In the genomic region with DNA sequence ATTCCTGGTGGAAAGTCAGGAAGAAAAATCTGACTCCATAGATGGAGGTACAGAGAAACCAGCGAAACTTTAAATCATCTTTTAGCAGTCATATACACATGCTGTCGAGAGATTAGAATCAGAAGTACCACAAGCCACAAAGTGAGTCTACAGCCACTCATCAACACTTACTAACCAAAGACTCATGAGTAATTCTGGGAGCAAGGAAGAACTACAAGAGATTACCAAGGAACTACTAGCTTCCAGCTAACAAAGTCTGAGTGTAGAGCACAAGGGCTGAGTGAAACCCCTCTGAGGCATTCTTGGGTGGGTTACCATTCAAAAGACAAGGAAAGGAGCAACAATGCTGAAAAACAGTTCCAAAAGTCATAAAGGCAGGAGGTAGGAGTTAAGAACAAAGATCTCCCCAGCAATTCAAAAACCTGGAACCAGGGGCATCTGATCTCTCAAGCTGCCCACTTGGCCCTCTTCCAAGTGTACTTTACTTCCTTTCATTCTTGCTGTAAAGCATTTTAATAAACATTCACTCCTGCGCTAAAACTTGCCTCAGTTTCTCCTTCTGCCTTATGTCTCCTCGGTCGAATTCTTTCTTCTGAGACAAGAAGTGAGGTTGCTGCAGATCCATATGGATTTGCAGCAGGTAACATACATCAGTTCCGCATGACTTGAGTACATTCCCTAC, we compare ENCODE assay signal across 7 cellular contexts. TPM values are rescaled to one million over a fixed set of nuclear protein-coding genes. Genes with fewer than 3 reads are reported as not detected.
DNase-seq lines count a peak whose midpoint lies in the region; ATAC-seq, FAIRE-seq and TF ChIP-seq lines count a peak whose summit lies in the region.

No MANE protein-coding gene starts in this region.

- H3K27me3 ChIP-seq in GM12878 (replicated peaks in 1 of 2; ENCODE audit: control insufficient read depth in 2 of 2, insufficient read depth in 2 of 2, low read length in 1 of 2) (no peaks in the 10 kb centered on the region), small intestine (ENCODE audit: control insufficient read depth in 2 of 2, insufficient read depth in 2 of 2, low read length in 2 of 2) (no peaks in the 10 kb centered on the region)

- RAD21 ChIA-PET in GM12878 (lab: Charles Lee; ENCODE audit: unreplicated experiment), result interaction anchor here (0.9 to 2.7 kb wide), 4 partner anchors 9 to 149 kb away, joined by 3 to 14 read pairs (median 4); no protein-coding TSS in a partner anchor

- H3K79me2 ChIP-seq in GM12878 (ENCODE audit: control insufficient read depth, insufficient read depth, low read length), result peaks cover 92% of the 10 kb centered on the region

- peaks cover 29% of the 10 kb centered on the region for H3K4me1 ChIP-seq in GM12878 (ENCODE audit: control insufficient read depth, insufficient read depth, low read length)
- peaks cover 3 to 11% of the 10 kb centered on the region in 2 donors for H3K4me1 ChIP-seq in small intestine (ENCODE audit: control insufficient read depth in 2 of 2, insufficient read depth in 1 of 2, low read depth in 1 of 2, low read length in 1 of 2)

- CTCF ChIA-PET in GM12878 (lab: Yijun Ruan, JAX), result interaction anchor here (0.8 to 4.0 kb wide), 12 partner anchors 8 to 148 kb away, joined by 3 to 48 read pairs (median 5); partner anchors contain the start of gene RBM26

- POLR2A ChIA-PET in GM12878 (lab: Charles Lee), result interaction anchor here (0.6 to 1.8 kb wide), 2 partner anchors 13 to 265 kb away, joined by 4 to 7 read pairs; partner anchors contain the start of gene RBM26

- H3K9ac ChIP-seq in GM12878 (ENCODE audit: control insufficient read depth, insufficient read depth, low read length), result no peak overlapping the region

- H2AFZ ChIP-seq in GM12878 (ENCODE audit: control insufficient read depth, low read depth, low read length), result no peak overlapping the region

- no peak for TF ChIP-seq POLR2A in GM12878 (IDR thresholded peaks at IDR 0.05; ENCODE audit: low read depth, low read length)

- FAIRE-seq in GM12878 (lab: Jason Lieb, UNC) (peak; percentile 49), small intestine (lab: Jason Lieb, UNC) (no peak), GM19239 (lab: Jason Lieb, UNC) (no peak)

- H4K20me1 ChIP-seq in GM12878 (ENCODE audit: control insufficient read depth, insufficient read depth), result peaks cover 6% of the 10 kb centered on the region

- peak overlapping the region; percentile 32 for H3K4me3 ChIP-seq in GM12878
- H3K4me3 ChIP-seq in small intestine (ENCODE audit: low read depth in 1 of 2, low read length in 2 of 2), result no peak overlapping the region

- TF ChIP-seq EP300 in GM12878 (IDR thresholded peaks at IDR 0.05; ENCODE audit: borderline replicate concordance in 1 of 2, control insufficient read depth in 1 of 2, low read depth in 2 of 2, low read length in 2 of 2), result no peak

- peak overlapping the region; percentile 62 for H3K4me2 ChIP-seq in GM12878 (ENCODE audit: control insufficient read depth, insufficient read depth)

- 40% methylated on average over 6 of the region's 6 CpGs for WGBS in GM12878 (ENCODE audit: insufficient coverage, insufficient replicate concordance, low lambda C conversion rate, missing lambda C conversion rate)
- WGBS in small intestine, 3 donors, result 63 to 80% (median 76%) methylated on average over 6 of the region's 6 CpGs

- H3K27ac ChIP-seq in GM12878 (ENCODE audit: control insufficient read depth, insufficient read depth) (peak overlapping the region; percentile 29; the same call in 1 of the 2 replicates), small intestine (ENCODE audit: low read depth in 1 of 2, low read length in 1 of 2) (peak overlapping the region in 1 of 2 donors; percentile 15)

- no peak for TF ChIP-seq CTCF in GM10266 (IDR thresholded peaks at IDR 0.05; ENCODE audit: control insufficient read depth, insufficient read depth, low read depth, missing control alignments)
- TF ChIP-seq CTCF in GM12878 (IDR thresholded peaks at IDR 0.05 in 2 of 3, conservative IDR thresholded peaks at IDR 0.05 in 1 of 3; ENCODE audit: control insufficient read depth in 2 of 3, extremely low read depth in 1 of 3, insufficient read depth in 1 of 3, low read depth in 3 of 3, low read length in 3 of 3), result no peak

- peak; percentile 51 for ATAC-seq in GM21717 (IDR thresholded peaks at IDR 0.05; ENCODE audit: unreplicated experiment)
- ATAC-seq in GM12878, result peak; percentile 66

- SMC1A ChIA-PET in GM12878 (lab: Charles Lee; ENCODE audit: uncharacterized antibody, unreplicated experiment), result interaction anchor here (0.9 to 2.6 kb wide), 11 partner anchors 9 to 147 kb away, joined by 3 to 10 read pairs (median 5); partner anchors contain the start of gene RBM26

- TF ChIP-seq RAD21 in GM12878 (IDR thresholded peaks at IDR 0.05; ENCODE audit: insufficient read depth, low read depth, low read length), result no peak

- no TSS peak for BruUV-seq in GM12878 (replicated peaks; lab: Mats Ljungman, UMichigan)

- DNase-seq in GM10266 (ENCODE audit: extremely low spot score) (peak; percentile 21), M059J (ENCODE audit: low read depth) (peak; percentile 86), GM12878 (ENCODE audit: low read depth, low spot score) (no peak), small intestine (peak; percentile 32), Ammon's horn (ENCODE audit: low spot score) (no peak), GM19239 (ENCODE audit: insufficient read length, low spot score) (no peak)

- intact Hi-C loops in GM12878 (cut with micrococcal nuclease; ENCODE audit: unreplicated experiment), result loop anchor here (5.0 kb wide), 1 partner anchor 396 kb away; no protein-coding TSS in a partner anchor

- in situ Hi-C loops in GM12878 (cut with MboI), result loop anchor here (25.0 kb wide), 1 partner anchor 1681 kb away; no protein-coding TSS in a partner anchor

- H3K9me3 ChIP-seq in GM12878 (replicated peaks; ENCODE audit: control insufficient read depth, insufficient read depth, low read length), result peaks cover 12% of the 10 kb centered on the region; the same call in 2 of the 3 replicates
- H3K9me3 ChIP-seq in small intestine (ENCODE audit: control insufficient read depth, low read depth), result no peaks in the 10 kb centered on the region

- H3K36me3 ChIP-seq in GM12878 (ENCODE audit: control insufficient read depth in 2 of 2, insufficient read depth in 2 of 2, low read length in 1 of 2) (peaks cover 2 to 11% of the 10 kb centered on the region in 2 experiments; a peak in 3 of 4 replicates), small intestine (ENCODE audit: control insufficient read depth in 2 of 2, insufficient read depth in 2 of 2, low read length in 2 of 2) (peaks cover 0 to 4% of the 10 kb centered on the region in 2 donors)

TF ChIP-seq in GM12878, 131 proteins besides CTCF, POLR2A, EP300 and RAD21 (continues in another document):
- TF ChIP-seq USF2 (IDR thresholded peaks at IDR 0.05; ENCODE audit: borderline replicate concordance, low read depth, low read length), result no peak
- 0 out of 2 replicates have a peak, but pooled peaks have one; percentile 31 for TF ChIP-seq PML (IDR thresholded peaks at IDR 0.05; ENCODE audit: low read length)
- TF ChIP-seq IKZF1 (conservative IDR thresholded peaks at IDR 0.05), result peak; percentile 66
- no peak for TF ChIP-seq ZSCAN29 (IDR thresholded peaks at IDR 0.05)

RNA-seq across cellular contexts. Expression of gene RBM26, which starts 13.0 kb away (rescaled TPM):
- 15.3 and 19.8 TPM in 2 replicates for total RNA-seq in M059J (2014; rRNA removed; shearing (Covaris generic))
- 285 and 300 TPM in 2 replicates for total RNA-seq in GM12878 (2013; cell fraction: nucleolus; rRNA removed)
- 38.5 and 45.3 TPM in 2 replicates for total RNA-seq in GM12878 (2014; rRNA removed)
- 69.9 and 72.3 TPM in 2 replicates for total RNA-seq in GM12878 (2014; rRNA removed; fragmentation: Illumina TruSeq; extraction: Trizol)
- 48.7 and 51.7 TPM in 2 replicates for total RNA-seq in GM12878 (2021)
- polyA plus RNA-seq in GM12878 (2011; ENCODE audit: low read depth), result 19.2 TPM
- 54.2 and 77.4 TPM in 2 replicates for polyA plus RNA-seq in GM12878 (2011; rRNA removed)
- polyA plus RNA-seq in GM12878 (2011; cell fraction: cytosol; rRNA removed), result 19.0 and 20.8 TPM in 2 replicates
- polyA plus RNA-seq in GM12878 (2011; cell fraction: nucleus; rRNA removed), result 103 and 106 TPM in 2 replicates
- polyA plus RNA-seq in GM12878 (2012), result 31.6 and 35.0 TPM in 2 replicates
- 71.3 and 89.8 TPM in 2 replicates for polyA plus RNA-seq in GM12878 (2014; fragmentation: Illumina TruSeq; extraction: Trizol)
- 10 to 100 TPM; 17.6 to 19.2 TPM for polyA plus RNA-seq in GM12878 (2014; fragmentation: Nextera tagmentation; extraction: Ambion mirVana)
- polyA plus RNA-seq in GM12878 (2014; rRNA removed), result 35.6 and 39.2 TPM in 2 replicates
- polyA plus RNA-seq in GM12878 (2016; fragmentation: Nextera tagmentation; extraction: Ambion mirVana), result 10 to 100 TPM; 24.7 to 24.8 TPM
- polyA minus RNA-seq in GM12878 (2011; rRNA and poly(A)+ RNA removed), result 39.0 and 45.2 TPM in 2 replicates
- polyA minus RNA-seq in GM12878 (2011; cell fraction: cytosol; rRNA and poly(A)+ RNA removed), result 18.9 and 19.4 TPM in 2 replicates
- 74.5 and 103 TPM in 2 replicates for polyA minus RNA-seq in GM12878 (2011; cell fraction: nucleus; rRNA and poly(A)+ RNA removed)
- polyA plus RNA-seq in small intestine, result 10 to 100 TPM in 2 of 3 donors, 1 to 10 TPM in 1; 7.6 to 14.9 (median 11.0) TPM

Comparison
In these comparisons a context has a peak if more than half of its experiments do, and no peak if none do; other contexts are left out.
1. DNase-seq: peak in GM10266 (single experiment), M059J (single experiment) and small intestine (single experiment); none in GM12878 (single experiment), Ammon's horn (single experiment) and GM19239 (single experiment).